9 cellular contexts compared by ENCODE assay signal in genomic region chr16:66874079-66874775, GRCh38. TPM values are rescaled to one million over a fixed set of nuclear protein-coding genes. Genes with fewer than 3 reads are reported as not detected.
DNase-seq lines count a peak whose midpoint lies in the region; ATAC-seq and TF ChIP-seq lines count a peak whose summit lies in the region.
"Had no signal": no experiment of that assay in that cellular context is flagged by ENCODE, and none has a peak within 500 bp of the region (broad histone marks: within the 10 kb centered on the region; RNA-seq: fewer than 3 reads in every experiment).

No MANE protein-coding gene starts in this region.

- no peaks in the 10 kb centered on the region for H3K9me3 Mint-ChIP-seq in T-helper 1 cell treated with Interleukin-12 subunit alpha and Interleukin-12 subunit beta and Interleukin-4 antibody, amounts not matched to agents 30 μg/mL and 1 μg/mL, for 36 hours
- H3K9me3 Mint-ChIP-seq in type B pancreatic cell, result no peaks in the 10 kb centered on the region

- ATAC-seq in GM19328 (IDR thresholded peaks at IDR 0.05; ENCODE audit: unreplicated experiment) (no peak), GM21576 (IDR thresholded peaks at IDR 0.05; ENCODE audit: unreplicated experiment) (no peak)

- no peak overlapping the region for H3K4me3 ChIP-seq in fibroblast of the aortic adventitia (ENCODE audit: low read depth, low read length)

- H3K4me1 Mint-ChIP-seq in T-helper 1 cell treated with Interleukin-12 subunit alpha and Interleukin-12 subunit beta and Interleukin-4 antibody, amounts not matched to agents 30 μg/mL and 1 μg/mL, for 36 hours (ENCODE audit: low read depth), result peaks cover 40% of the 10 kb centered on the region
- H3K4me1 Mint-ChIP-seq in type B pancreatic cell (ENCODE audit: unreplicated experiment), result peaks cover 22% of the 10 kb centered on the region

- TF ChIP-seq CTCF in fibroblast of the aortic adventitia (IDR thresholded peaks at IDR 0.05; ENCODE audit: insufficient read depth, low read length) (no peak), type B pancreatic cell (conservative IDR thresholded peaks at IDR 0.05) (no peak)

- no peaks in the 10 kb centered on the region for H3K36me3 Mint-ChIP-seq in T-helper 1 cell treated with Interleukin-12 subunit alpha and Interleukin-12 subunit beta and Interleukin-4 antibody, amounts not matched to agents 30 μg/mL and 1 μg/mL, for 36 hours (ENCODE audit: low read depth)
- no peaks in the 10 kb centered on the region for H3K36me3 Mint-ChIP-seq in type B pancreatic cell

- peak overlapping the region; percentile 65 for H3K4me3 Mint-ChIP-seq in T-helper 1 cell treated with Interleukin-12 subunit alpha and Interleukin-12 subunit beta and Interleukin-4 antibody, amounts not matched to agents 30 μg/mL and 1 μg/mL, for 36 hours
- H3K4me3 Mint-ChIP-seq in type B pancreatic cell, result peak overlapping the region; percentile 55

- DNase-seq in activated naive CD4-positive, alpha-beta T cell treated with Interleukin-2 at 50 U/mL for 16 hours, result peak; percentile 13
- DNase-seq in activated naive CD4-positive, alpha-beta T cell treated with anti-CD3 and anti-CD28 coated beads, Interleukin-2, amount 50 U/mL, for 16 hours, result no peak
- DNase-seq in fibroblast of the aortic adventitia (ENCODE audit: low read depth), result peak; percentile 65
- no peak for DNase-seq in type B pancreatic cell (ENCODE audit: extremely low spot score, unreplicated experiment)
- DNase-seq in DMS153 (lab: John Stamatoyannopoulos, UW), result no peak

- no peaks in the 10 kb centered on the region for H3K27me3 Mint-ChIP-seq in T-helper 1 cell treated with Interleukin-12 subunit alpha and Interleukin-12 subunit beta and Interleukin-4 antibody, amounts not matched to agents 30 μg/mL and 1 μg/mL, for 36 hours (ENCODE audit: low read depth)
- peaks cover 5% of the 10 kb centered on the region for H3K27me3 Mint-ChIP-seq in type B pancreatic cell

- peak overlapping the region; percentile 95 for H3K27ac Mint-ChIP-seq in T-helper 1 cell treated with Interleukin-12 subunit alpha and Interleukin-12 subunit beta and Interleukin-4 antibody, amounts not matched to agents 30 μg/mL and 1 μg/mL, for 36 hours
- H3K27ac Mint-ChIP-seq in type B pancreatic cell, result peak overlapping the region; percentile 81

RNA-seq across cellular contexts. Expression of gene PDP2, which starts 6.1 kb away (rescaled TPM):
- 6.2 and 6.5 TPM in 2 replicates for total RNA-seq in fibroblast of the aortic adventitia (ENCODE audit: low replicate concordance)
- total RNA-seq in type B pancreatic cell (ENCODE audit: low replicate concordance), result 16.1 and 18.5 TPM in 2 replicates

RNA-seq across cellular contexts. Expression of gene CA7, which starts 30.0 kb away (rescaled TPM):
- total RNA-seq in fibroblast of the aortic adventitia (ENCODE audit: low replicate concordance) (not detected in 2 replicates), type B pancreatic cell (ENCODE audit: low replicate concordance) (0.70 and 1.2 TPM in 2 replicates)
- total RNA-seq: mononuclear cell had no signal

RNA-seq across cellular contexts. Expression of gene NAE1, which starts 43.5 kb away (rescaled TPM):
- 48.2 and 71.3 TPM in 2 replicates for total RNA-seq in fibroblast of the aortic adventitia (ENCODE audit: low replicate concordance)
- 69.4 and 92.5 TPM in 2 replicates for total RNA-seq in type B pancreatic cell (ENCODE audit: low replicate concordance)

RNA-seq across cellular contexts. Expression of gene CDH16, which starts 44.5 kb away (rescaled TPM):
- total RNA-seq in fibroblast of the aortic adventitia (ENCODE audit: low replicate concordance), result not detected in 2 replicates
- total RNA-seq in type B pancreatic cell (ENCODE audit: low replicate concordance), result 0.55 and 1.7 TPM in 2 replicates
- total RNA-seq: mononuclear cell had no signal

RNA-seq across cellular contexts. Expression of gene RRAD, which starts 51.1 kb away (rescaled TPM):
- 0.72 and 3.8 TPM in 2 replicates for total RNA-seq in fibroblast of the aortic adventitia (ENCODE audit: low replicate concordance)
- total RNA-seq in type B pancreatic cell (ENCODE audit: low replicate concordance), result 1.3 and 2.5 TPM in 2 replicates

Comparison
In these comparisons a context has a peak if more than half of its experiments do, and no peak if none do; other contexts are left out.
1. DNase-seq: peak in activated naive CD4-positive, alpha-beta T cell treated with Interleukin-2 at 50 U/mL for 16 hours (single experiment) and fibroblast of the aortic adventitia (single experiment); none in activated naive CD4-positive, alpha-beta T cell treated with anti-CD3 and anti-CD28 coated beads, Interleukin-2, amount 50 U/mL, for 16 hours (single experiment), type B pancreatic cell (single experiment) and DMS153 (single experiment).